12 cellular contexts compared by ENCODE assay signal in genomic region chr10:124694467-124695195, GRCh38. TPM values are rescaled to one million over a fixed set of nuclear protein-coding genes. Genes with fewer than 3 reads are reported as not detected.
DNase-seq lines count a peak whose midpoint lies in the region; ATAC-seq and TF ChIP-seq lines count a peak whose summit lies in the region.
"Had no signal": no experiment of that assay in that cellular context is flagged by ENCODE, and none has a peak within 500 bp of the region (broad histone marks: within the 10 kb centered on the region; RNA-seq: fewer than 3 reads in every experiment).

No MANE protein-coding gene starts in this region.

- DNase-seq in activated CD4-positive, alpha-beta T cell treated with anti-CD3 and anti-CD28 coated beads, Interleukin-2, amount 10 ng/mL, durations not matched to agents 24 days and 14 days, result no peak
- DNase-seq in activated CD4-positive, alpha-beta T cell treated with anti-CD3 and anti-CD28 coated beads for 4 hours, result no peak
- no peak for DNase-seq in lower lobe of right lung
- DNase-seq in stimulated activated naive B cell treated with anti-CD40 and anti-IgM and Interleukin-4, amounts not matched to agents 10 μg/mL and 1 μg/mL and 100 μg/mL, for 72 hours, result no peak
- DNase-seq in NCI-H526 treated with DMSO at 0.1 percent for 48 hours (lab: John Stamatoyannopoulos, UW), result no peak
- DNase-seq: EL had no signal

- no peaks in the 10 kb centered on the region for H3K9me3 Mint-ChIP-seq in activated CD4-positive, alpha-beta T cell treated with anti-CD3 and anti-CD28 coated beads, Interleukin-2, amount 10 ng/mL, durations not matched to agents 24 days and 14 days
- H3K9me3 Mint-ChIP-seq in activated T-helper 17 cell treated with anti-CD3 and anti-CD28 coated beads, Interleukin-2, amount 50 U/mL, for 72 hours, result no peaks in the 10 kb centered on the region
- no peaks in the 10 kb centered on the region for H3K9me3 Mint-ChIP-seq in stimulated activated naive B cell treated with anti-CD40 and anti-IgM and Interleukin-4, amounts not matched to agents 10 μg/mL and 1 μg/mL and 100 μg/mL, for 72 hours

- peak overlapping the region; percentile 41 for H3K27ac ChIP-seq in lower lobe of right lung
- H3K27ac ChIP-seq: A549, foreskin keratinocyte, SK-N-MC had no signal

- no peaks in the 10 kb centered on the region for H3K27me3 ChIP-seq in lower lobe of right lung (ENCODE audit: low read depth)
- H3K27me3 ChIP-seq: foreskin keratinocyte had no signal

- peaks cover 72% of the 10 kb centered on the region for H3K4me1 Mint-ChIP-seq in activated CD4-positive, alpha-beta T cell treated with anti-CD3 and anti-CD28 coated beads, Interleukin-2, amount 10 ng/mL, durations not matched to agents 24 days and 14 days
- H3K4me1 Mint-ChIP-seq in activated T-helper 17 cell treated with anti-CD3 and anti-CD28 coated beads, Interleukin-2, amount 50 U/mL, for 72 hours, result peaks cover 74% of the 10 kb centered on the region
- H3K4me1 Mint-ChIP-seq in stimulated activated naive B cell treated with anti-CD40 and anti-IgM and Interleukin-4, amounts not matched to agents 10 μg/mL and 1 μg/mL and 100 μg/mL, for 72 hours, result peaks cover 65 to 96% of the 10 kb centered on the region in 2 donors

- peaks cover 56% of the 10 kb centered on the region for H3K4me1 ChIP-seq in lower lobe of right lung
- H3K4me1 ChIP-seq: A549, foreskin keratinocyte had no signal

- H3K4me3 Mint-ChIP-seq in activated CD4-positive, alpha-beta T cell treated with anti-CD3 and anti-CD28 coated beads, Interleukin-2, amount 10 ng/mL, durations not matched to agents 24 days and 14 days, result peak overlapping the region; percentile 48
- peak overlapping the region; percentile 91 for H3K4me3 Mint-ChIP-seq in activated T-helper 17 cell treated with anti-CD3 and anti-CD28 coated beads, Interleukin-2, amount 50 U/mL, for 72 hours
- peak overlapping the region; percentile 9 to 26 for H3K4me3 Mint-ChIP-seq in stimulated activated naive B cell treated with anti-CD40 and anti-IgM and Interleukin-4, amounts not matched to agents 10 μg/mL and 1 μg/mL and 100 μg/mL, for 72 hours

- H3K36me3 Mint-ChIP-seq in activated CD4-positive, alpha-beta T cell treated with anti-CD3 and anti-CD28 coated beads, Interleukin-2, amount 10 ng/mL, durations not matched to agents 24 days and 14 days (ENCODE audit: low read depth), result peaks cover 55% of the 10 kb centered on the region
- H3K36me3 Mint-ChIP-seq in activated T-helper 17 cell treated with anti-CD3 and anti-CD28 coated beads, Interleukin-2, amount 50 U/mL, for 72 hours (ENCODE audit: low read depth), result peaks cover 79% of the 10 kb centered on the region
- peaks cover 19 to 26% of the 10 kb centered on the region in 2 donors for H3K36me3 Mint-ChIP-seq in stimulated activated naive B cell treated with anti-CD40 and anti-IgM and Interleukin-4, amounts not matched to agents 10 μg/mL and 1 μg/mL and 100 μg/mL, for 72 hours

- no peaks in the 10 kb centered on the region for H3K9me3 ChIP-seq in lower lobe of right lung
- H3K9me3 ChIP-seq: A549 had no signal

- H3K4me3 ChIP-seq in lower lobe of right lung, result no peak overlapping the region
- H3K4me3 ChIP-seq: A549, SK-N-MC had no signal

- ATAC-seq in activated T-helper 17 cell treated with anti-CD3 and anti-CD28 coated beads, Interleukin-2, amount 50 U/mL, for 72 hours (replicated peaks), result peak; percentile 5
- no peak for ATAC-seq in lower lobe of right lung
- no peak for ATAC-seq in stimulated activated naive B cell treated with anti-CD40 and anti-IgM and Interleukin-4, amounts not matched to agents 10 μg/mL and 1 μg/mL and 100 μg/mL, for 72 hours (replicated peaks)
- ATAC-seq in HG03457 (IDR thresholded peaks at IDR 0.05; ENCODE audit: unreplicated experiment), result no peak
- ATAC-seq in GM18505 (IDR thresholded peaks at IDR 0.05; ENCODE audit: unreplicated experiment), result no peak
- ATAC-seq: A549, foreskin keratinocyte had no signal

- H3K36me3 ChIP-seq in lower lobe of right lung, result peaks cover 45% of the 10 kb centered on the region

- intact Hi-C loops in activated CD4-positive, alpha-beta T cell treated with anti-CD3 and anti-CD28 coated beads, Interleukin-2, amount 10 ng/mL, durations not matched to agents 24 days and 14 days (cut with micrococcal nuclease), result loop anchor here (1.0 kb wide), 1 partner anchor 8 kb away; no protein-coding TSS in a partner anchor
- intact Hi-C loops in lower lobe of right lung (cut with DNase I), result no loop called here

- no peaks in the 10 kb centered on the region for H3K27me3 Mint-ChIP-seq in activated CD4-positive, alpha-beta T cell treated with anti-CD3 and anti-CD28 coated beads, Interleukin-2, amount 10 ng/mL, durations not matched to agents 24 days and 14 days
- no peaks in the 10 kb centered on the region for H3K27me3 Mint-ChIP-seq in activated T-helper 17 cell treated with anti-CD3 and anti-CD28 coated beads, Interleukin-2, amount 50 U/mL, for 72 hours
- no peaks in the 10 kb centered on the region for H3K27me3 Mint-ChIP-seq in stimulated activated naive B cell treated with anti-CD40 and anti-IgM and Interleukin-4, amounts not matched to agents 10 μg/mL and 1 μg/mL and 100 μg/mL, for 72 hours

- TF ChIP-seq CTCF in lower lobe of right lung (IDR thresholded peaks at IDR 0.05), result no peak

- H3K27ac Mint-ChIP-seq in activated CD4-positive, alpha-beta T cell treated with anti-CD3 and anti-CD28 coated beads, Interleukin-2, amount 10 ng/mL, durations not matched to agents 24 days and 14 days, result peak overlapping the region; percentile 56
- H3K27ac Mint-ChIP-seq in activated T-helper 17 cell treated with anti-CD3 and anti-CD28 coated beads, Interleukin-2, amount 50 U/mL, for 72 hours, result peak overlapping the region; percentile 76
- H3K27ac Mint-ChIP-seq in stimulated activated naive B cell treated with anti-CD40 and anti-IgM and Interleukin-4, amounts not matched to agents 10 μg/mL and 1 μg/mL and 100 μg/mL, for 72 hours, result peak overlapping the region; percentile 87

- TF ChIP-seq POLR2A in GM18505 (IDR thresholded peaks at IDR 0.05; ENCODE audit: borderline replicate concordance, extremely low read depth, insufficient read depth, insufficient read length), result no peak

RNA-seq across cellular contexts. Expression of gene FAM53B, which starts 49.5 kb away (rescaled TPM):
- 20.9 and 21.8 TPM in 2 replicates for total RNA-seq in activated CD4-positive, alpha-beta T cell treated with anti-CD3 and anti-CD28 coated beads, Interleukin-2, amount 10 ng/mL, durations not matched to agents 24 days and 14 days
- total RNA-seq in activated T-helper 17 cell treated with anti-CD3 and anti-CD28 coated beads, Interleukin-2, amount 50 U/mL, for 72 hours, result 10 to 100 TPM; 21.7 to 36.8 TPM
- 40.7 TPM for total RNA-seq in lower lobe of right lung

Comparison
In these comparisons a context has a peak if more than half of its experiments do, and no peak if none do; other contexts are left out.
1. H3K4me3 Mint-ChIP-seq: peak in every context shown above with its lines; median percentile 91 in activated T-helper 17 cell treated with anti-CD3 and anti-CD28 coated beads, Interleukin-2, amount 50 U/mL, for 72 hours; 48 in activated CD4-positive, alpha-beta T cell treated with anti-CD3 and anti-CD28 coated beads, Interleukin-2, amount 10 ng/mL, durations not matched to agents 24 days and 14 days; 18 in stimulated activated naive B cell treated with anti-CD40 and anti-IgM and Interleukin-4, amounts not matched to agents 10 μg/mL and 1 μg/mL and 100 μg/mL, for 72 hours.